17 cellular contexts compared by ENCODE assay signal in genomic region chr2:228017784-228018183, GRCh38.
DNase-seq lines count a peak whose midpoint lies in the region; TF ChIP-seq lines count a peak whose summit lies in the region.
"Had no signal": no experiment of that assay in that cellular context is flagged by ENCODE, and none has a peak within 500 bp of the region (broad histone marks: within the 10 kb centered on the region; RNA-seq: fewer than 3 reads in every experiment).

No MANE protein-coding gene starts in this region.

- no peaks in the 10 kb centered on the region for H3K9me2 ChIP-seq in neural cell (ENCODE audit: insufficient read depth, low read length)

- peak overlapping the region; percentile 56 for H2AFZ ChIP-seq in neural cell (ENCODE audit: low read depth, low read length)

- peaks cover 13% of the 10 kb centered on the region for H3F3A ChIP-seq in neural cell (ENCODE audit: insufficient read depth, low read length, poor library complexity, severe bottlenecking)

- no peaks in the 10 kb centered on the region for H3K27me3 ChIP-seq in neural cell (ENCODE audit: insufficient read depth, low read depth, low read length)
- H3K27me3 ChIP-seq in H7 (ENCODE audit: control insufficient read depth, insufficient read depth, low read length), result no peaks in the 10 kb centered on the region
- H3K27me3 ChIP-seq: BE2C had no signal

- peak overlapping the region; percentile 85 for H3K27ac ChIP-seq in neural cell (ENCODE audit: low read length)
- H3K27ac ChIP-seq in temporal lobe (ENCODE audit: low read depth, low read length), result peak overlapping the region; percentile 27
- H3K27ac ChIP-seq: C4-2B, HL-60 had no signal

- H3K9me3 ChIP-seq in neural cell (ENCODE audit: low read length), result peaks cover 6% of the 10 kb centered on the region
- H3K9me3 ChIP-seq: BE2C had no signal

- H3K4me3 ChIP-seq in neural cell (ENCODE audit: low read length), result peak overlapping the region; percentile 52
- no peak overlapping the region for H3K4me3 ChIP-seq in H7 (ENCODE audit: insufficient read depth, low read depth, low read length)
- H3K4me3 ChIP-seq: GM23338, K562 had no signal

- H3K36me3 ChIP-seq in neural cell (ENCODE audit: insufficient read depth, low read length), result no peaks in the 10 kb centered on the region
- H3K36me3 ChIP-seq in H7 (replicated peaks; ENCODE audit: control insufficient read depth, insufficient read depth, low read length), result no peaks in the 10 kb centered on the region
- H3K36me3 ChIP-seq: BE2C had no signal

- peaks cover 8% of the 10 kb centered on the region for H3K9me3 Mint-ChIP-seq in activated T-cell treated with anti-CD3 and anti-CD28 coated beads, Interleukin-2, amount 50 U/mL, for 24 hours

- H3K4me2 ChIP-seq in neural cell (ENCODE audit: low read length), result peak overlapping the region; percentile 46
- H3K4me2 ChIP-seq: GM23338 had no signal

- H3K27ac Mint-ChIP-seq in activated T-cell treated with anti-CD3 and anti-CD28 coated beads, Interleukin-2, amount 50 U/mL, for 24 hours, result no peak overlapping the region
- H3K27ac Mint-ChIP-seq: CD4-positive, alpha-beta memory T cell; GM23338; HFFc6 had no signal

- H3K36me3 Mint-ChIP-seq in activated T-cell treated with anti-CD3 and anti-CD28 coated beads, Interleukin-2, amount 50 U/mL, for 24 hours (ENCODE audit: low read depth), result no peaks in the 10 kb centered on the region
- H3K36me3 Mint-ChIP-seq: CD4-positive, alpha-beta memory T cell had no signal

- H3K27me3 Mint-ChIP-seq in activated T-cell treated with anti-CD3 and anti-CD28 coated beads, Interleukin-2, amount 50 U/mL, for 24 hours, result no peaks in the 10 kb centered on the region
- H3K27me3 Mint-ChIP-seq: CD4-positive, alpha-beta memory T cell had no signal

- H4K20me1 ChIP-seq in neural cell (ENCODE audit: insufficient read depth), result no peaks in the 10 kb centered on the region

- H3K4me1 Mint-ChIP-seq in activated T-cell treated with anti-CD3 and anti-CD28 coated beads, Interleukin-2, amount 50 U/mL, for 24 hours (ENCODE audit: low read depth), result no peaks in the 10 kb centered on the region
- H3K4me1 Mint-ChIP-seq: CD4-positive, alpha-beta memory T cell had no signal

- peak; percentile 84 for TF ChIP-seq EP300 in neural cell (conservative IDR thresholded peaks at IDR 0.05; ENCODE audit: poor library complexity, severe bottlenecking)

- DNase-seq in NCI-H748 (lab: John Stamatoyannopoulos, UW; ENCODE audit: unreplicated experiment) (peak; percentile 46), NCI-H748 treated with DMSO at 0.1 percent for 48 hours (lab: John Stamatoyannopoulos, UW) (no peak), NCI-H1694 treated with DMSO at 0.1 percent for 48 hours (lab: John Stamatoyannopoulos, UW) (peak; percentile 11), H7 (no peak), cerebellum (ENCODE audit: low spot score) (no peak)
- DNase-seq in activated T-cell treated with anti-CD3 and anti-CD28 coated beads, Interleukin-2, amount 50 U/mL, for 24 hours, result no peak
- DNase-seq: BE2C; CD4-positive, alpha-beta memory T cell; GF-D8; HFFc6; IMR-90 had no signal

- peak overlapping the region; percentile 55 for H3K9ac ChIP-seq in neural cell (ENCODE audit: low read length)

- TF ChIP-seq CTCF in neural cell (IDR thresholded peaks at IDR 0.05; ENCODE audit: poor library complexity, severe bottlenecking), result no peak

- H3K4me3 Mint-ChIP-seq in activated T-cell treated with anti-CD3 and anti-CD28 coated beads, Interleukin-2, amount 50 U/mL, for 24 hours, result no peak overlapping the region
- H3K4me3 Mint-ChIP-seq: CD4-positive, alpha-beta memory T cell; GM23338; HFFc6 had no signal

- no peaks in the 10 kb centered on the region for H3K79me2 ChIP-seq in neural cell (replicated peaks; ENCODE audit: insufficient read depth, low read length)

- TF ChIP-seq RAD21 in neural cell (conservative IDR thresholded peaks at IDR 0.05), result no peak

TF ChIP-seq in neural cell, 6 proteins besides CTCF, POLR2A, EP300 and RAD21:
- TF ChIP-seq MXI1 (conservative IDR thresholded peaks at IDR 0.05; ENCODE audit: poor library complexity, severe bottlenecking) (no peak), TAF1 (IDR thresholded peaks at IDR 0.05; ENCODE audit: low read depth) (no peak), EZH2 (IDR thresholded peaks at IDR 0.05; ENCODE audit: borderline replicate concordance, insufficient read depth, low read length, poor library complexity, severe bottlenecking) (no peak), REST (IDR thresholded peaks at IDR 0.05; ENCODE audit: borderline replicate concordance) (peak; percentile 80), POLR2AphosphoS5 (IDR thresholded peaks at IDR 0.05) (peak; percentile 65), SMC3 (conservative IDR thresholded peaks at IDR 0.05; ENCODE audit: poor library complexity) (no peak)

Comparison
In these comparisons a context has a peak if more than half of its experiments do, and no peak if none do; other contexts are left out.
1. DNase-seq: peak in NCI-H748 (single experiment) and NCI-H1694 treated with DMSO at 0.1 percent for 48 hours (single experiment); none in NCI-H748 treated with DMSO at 0.1 percent for 48 hours (single experiment), H7 (single experiment), cerebellum (single experiment) and activated T-cell treated with anti-CD3 and anti-CD28 coated beads, Interleukin-2, amount 50 U/mL, for 24 hours (single experiment).